In the genomic region with DNA sequence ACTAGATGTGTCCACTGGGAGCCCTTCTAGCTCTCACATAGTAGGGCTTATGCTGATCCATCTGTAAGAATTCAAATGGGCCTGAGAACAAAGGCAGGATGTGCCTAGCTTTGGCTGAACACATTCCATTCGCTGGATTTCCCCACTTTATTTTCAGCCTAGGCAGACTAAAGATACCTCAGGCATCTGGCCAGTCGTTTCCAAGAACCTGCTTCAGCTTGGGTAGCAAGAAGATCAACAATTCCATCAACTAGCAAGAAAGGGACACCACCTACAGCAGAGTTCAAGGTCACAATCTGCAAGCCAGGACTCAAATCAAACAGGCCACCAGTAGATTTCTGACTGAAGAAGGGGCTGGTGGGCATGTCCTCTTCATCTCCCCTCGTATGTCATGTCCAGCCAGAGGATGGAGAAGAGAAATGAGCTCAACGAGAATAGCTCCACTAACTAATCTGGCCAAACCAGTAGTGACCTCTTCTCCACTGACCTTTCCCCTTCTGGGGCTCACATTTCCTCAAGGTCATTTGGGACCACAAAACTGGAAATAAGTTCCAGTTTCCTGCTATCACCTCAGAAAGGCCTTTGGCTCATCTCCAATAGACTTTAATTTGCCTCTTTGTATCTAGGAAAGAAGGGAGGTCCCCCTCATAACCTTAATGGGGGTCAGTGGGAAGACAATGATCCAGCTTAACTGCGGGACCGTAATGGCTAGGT, we compare ENCODE assay signal across 14 cellular contexts. TPM values are rescaled to one million over a fixed set of nuclear protein-coding genes. Genes with fewer than 3 reads are reported as not detected.
DNase-seq lines count a peak whose midpoint lies in the region; ATAC-seq and TF ChIP-seq lines count a peak whose summit lies in the region.
"Had no signal": no experiment of that assay in that cellular context is flagged by ENCODE, and none has a peak within 500 bp of the region (broad histone marks: within the 10 kb centered on the region; RNA-seq: fewer than 3 reads in every experiment).

No MANE protein-coding gene starts in this region.

- H3K36me3 Mint-ChIP-seq in activated CD4-positive, alpha-beta T cell treated with anti-CD3 and anti-CD28 coated beads, Interleukin-2, amount 10 ng/mL, durations not matched to agents 24 days and 14 days (ENCODE audit: low read depth): peaks cover 2% of the 10 kb centered on the region
- H3K36me3 Mint-ChIP-seq in activated T-helper 17 cell treated with anti-CD3 and anti-CD28 coated beads, Interleukin-2, amount 50 U/mL, for 72 hours (ENCODE audit: low read depth): peaks cover 13% of the 10 kb centered on the region

- peaks cover 31% of the 10 kb centered on the region for H3K4me1 Mint-ChIP-seq in activated CD4-positive, alpha-beta T cell treated with anti-CD3 and anti-CD28 coated beads, Interleukin-2, amount 10 ng/mL, durations not matched to agents 24 days and 14 days
- H3K4me1 Mint-ChIP-seq in activated T-helper 17 cell treated with anti-CD3 and anti-CD28 coated beads, Interleukin-2, amount 50 U/mL, for 72 hours: peaks cover 44% of the 10 kb centered on the region

- H3K27me3 ChIP-seq in body of pancreas (no peaks in the 10 kb centered on the region), lower lobe of right lung (ENCODE audit: low read depth) (no peaks in the 10 kb centered on the region), stomach smooth muscle (ENCODE audit: control insufficient read depth in 1 of 2, insufficient read depth in 2 of 2, low read length in 2 of 2) (no peaks in the 10 kb centered on the region), H7 (ENCODE audit: control insufficient read depth, insufficient read depth, low read length) (peaks cover 2% of the 10 kb centered on the region; the same call in 1 of the 2 replicates)

- intact Hi-C loops in activated CD4-positive, alpha-beta T cell treated with anti-CD3 and anti-CD28 coated beads, Interleukin-2, amount 10 ng/mL, durations not matched to agents 24 days and 14 days (cut with micrococcal nuclease): no loop called here
- intact Hi-C loops in body of pancreas (cut with DNase I) (no loop called here), lower lobe of right lung (cut with DNase I) (no loop called here)

- peak overlapping the region; percentile 36 for H3K4me3 Mint-ChIP-seq in activated CD4-positive, alpha-beta T cell treated with anti-CD3 and anti-CD28 coated beads, Interleukin-2, amount 10 ng/mL, durations not matched to agents 24 days and 14 days
- no peak overlapping the region for H3K4me3 Mint-ChIP-seq in activated T-helper 17 cell treated with anti-CD3 and anti-CD28 coated beads, Interleukin-2, amount 50 U/mL, for 72 hours
- H3K4me3 Mint-ChIP-seq: neural crest cell had no signal

- TF ChIP-seq CTCF in body of pancreas (IDR thresholded peaks at IDR 0.05): no peak
- no peak for TF ChIP-seq CTCF in lower lobe of right lung (IDR thresholded peaks at IDR 0.05)

- no peaks in the 10 kb centered on the region for H3K36me3 ChIP-seq in body of pancreas (replicated peaks in 1 of 2; ENCODE audit: insufficient read depth in 1 of 2, low read depth in 2 of 2)
- no peaks in the 10 kb centered on the region for H3K36me3 ChIP-seq in lower lobe of right lung
- H3K36me3 ChIP-seq in stomach smooth muscle (ENCODE audit: control insufficient read depth in 2 of 2, insufficient read depth in 2 of 2, low read length in 2 of 2): no peaks in the 10 kb centered on the region
- no peaks in the 10 kb centered on the region for H3K36me3 ChIP-seq in H7 (replicated peaks; ENCODE audit: control insufficient read depth, insufficient read depth, low read length)

- H3K27ac ChIP-seq in body of pancreas: peak overlapping the region; percentile 72 to 90 (median 85)
- peak overlapping the region; percentile 96 for H3K27ac ChIP-seq in lower lobe of right lung
- H3K27ac ChIP-seq in stomach smooth muscle (ENCODE audit: low read length): peak overlapping the region; percentile 96

- peak overlapping the region in 1 of 2 donors; percentile 22 for H3K9ac ChIP-seq in stomach smooth muscle (ENCODE audit: low read length in 2 of 2)

- H3K4me1 ChIP-seq in body of pancreas (peaks cover 99% of the 10 kb centered on the region), lower lobe of right lung (peaks cover 95% of the 10 kb centered on the region), stomach smooth muscle (ENCODE audit: control insufficient read depth, insufficient read depth, low read length) (peaks cover 76% of the 10 kb centered on the region)

- no peak overlapping the region for H3K4me3 ChIP-seq in body of pancreas
- H3K4me3 ChIP-seq in lower lobe of right lung: no peak overlapping the region
- peak overlapping the region in 1 of 2 donors; percentile 29 for H3K4me3 ChIP-seq in stomach smooth muscle (ENCODE audit: low read length in 2 of 2)
- H3K4me3 ChIP-seq in H7 (ENCODE audit: insufficient read depth, low read depth, low read length): no peak overlapping the region

- H3K27me3 Mint-ChIP-seq in activated CD4-positive, alpha-beta T cell treated with anti-CD3 and anti-CD28 coated beads, Interleukin-2, amount 10 ng/mL, durations not matched to agents 24 days and 14 days: no peaks in the 10 kb centered on the region
- no peaks in the 10 kb centered on the region for H3K27me3 Mint-ChIP-seq in activated T-helper 17 cell treated with anti-CD3 and anti-CD28 coated beads, Interleukin-2, amount 50 U/mL, for 72 hours

- H3K9me3 ChIP-seq in body of pancreas (no peaks in the 10 kb centered on the region), lower lobe of right lung (no peaks in the 10 kb centered on the region), stomach smooth muscle (ENCODE audit: control insufficient read depth in 2 of 2, low read length in 2 of 2) (no peaks in the 10 kb centered on the region)

- H3K27ac Mint-ChIP-seq in activated CD4-positive, alpha-beta T cell treated with anti-CD3 and anti-CD28 coated beads, Interleukin-2, amount 10 ng/mL, durations not matched to agents 24 days and 14 days: no peak overlapping the region
- H3K27ac Mint-ChIP-seq in activated T-helper 17 cell treated with anti-CD3 and anti-CD28 coated beads, Interleukin-2, amount 50 U/mL, for 72 hours: no peak overlapping the region

- 72 to 73% methylated on average over 6 of the region's 6 CpGs for WGBS in body of pancreas, 2 donors

- ATAC-seq in body of pancreas (no peak), lower lobe of right lung (no peak), HG02981 (IDR thresholded peaks at IDR 0.05; ENCODE audit: unreplicated experiment) (no peak)
- no peak for ATAC-seq in activated T-helper 17 cell treated with anti-CD3 and anti-CD28 coated beads, Interleukin-2, amount 50 U/mL, for 72 hours (replicated peaks)

- H3K9me3 Mint-ChIP-seq in activated CD4-positive, alpha-beta T cell treated with anti-CD3 and anti-CD28 coated beads, Interleukin-2, amount 10 ng/mL, durations not matched to agents 24 days and 14 days: no peaks in the 10 kb centered on the region
- no peaks in the 10 kb centered on the region for H3K9me3 Mint-ChIP-seq in activated T-helper 17 cell treated with anti-CD3 and anti-CD28 coated beads, Interleukin-2, amount 50 U/mL, for 72 hours
- H3K9me3 Mint-ChIP-seq: neural crest cell had no signal

- TF ChIP-seq POLR2A in body of pancreas (IDR thresholded peaks at IDR 0.05): no peak

- no peak for DNase-seq in activated CD4-positive, alpha-beta T cell treated with anti-CD3 and anti-CD28 coated beads, Interleukin-2, amount 10 ng/mL, durations not matched to agents 24 days and 14 days
- no peak for DNase-seq in activated CD4-positive, alpha-beta T cell treated with anti-CD3 and anti-CD28 coated beads, Interleukin-2, amount 50 U/mL, for 4 hours
- DNase-seq in body of pancreas (peak in 1 of 4 donors; percentile 21), lower lobe of right lung (no peak), H7 (no peak)
- DNase-seq: DND-41; effector CD4-positive, alpha-beta T cell; NCI-H187 treated with DMSO at 0.1 percent for 48 hours; stimulated activated CD4-positive, alpha-beta T cell treated with anti-CD3 and anti-CD28 coated beads, Interleukin-4, amount 100 ng/mL, for 1 hour had no signal

RNA-seq across cellular contexts. Expression of a gene that starts 14.2 kb away (rescaled TPM):
- 83.4 and 85.2 TPM in 2 replicates for total RNA-seq in activated CD4-positive, alpha-beta T cell treated with anti-CD3 and anti-CD28 coated beads, Interleukin-2, amount 10 ng/mL, durations not matched to agents 24 days and 14 days
- total RNA-seq in body of pancreas: 100 to 1,000 TPM; 414 to 820 TPM
- 1,554 TPM for total RNA-seq in lower lobe of right lung
- total RNA-seq in H7 (2014; rRNA removed; shearing (Covaris generic)): 24.6 and 90.7 TPM in 2 replicates
- total RNA-seq in activated T-helper 17 cell treated with anti-CD3 and anti-CD28 coated beads, Interleukin-2, amount 50 U/mL, for 72 hours: 100 to 1,000 TPM in 1 of 2 donors, 10 to 100 TPM in 1; 74.2 to 269 TPM

RNA-seq across cellular contexts. Expression of a gene that starts 17.7 kb away (rescaled TPM):
- total RNA-seq in activated CD4-positive, alpha-beta T cell treated with anti-CD3 and anti-CD28 coated beads, Interleukin-2, amount 10 ng/mL, durations not matched to agents 24 days and 14 days: 12.1 and 12.6 TPM in 2 replicates
- 1 to 10 TPM; 7.8 to 8.6 TPM for total RNA-seq in body of pancreas
- 25.4 TPM for total RNA-seq in lower lobe of right lung
- total RNA-seq in H7 (2014; rRNA removed; shearing (Covaris generic)): 6.3 and 11.6 TPM in 2 replicates
- 10 to 100 TPM; 16.9 to 26.0 TPM for total RNA-seq in activated T-helper 17 cell treated with anti-CD3 and anti-CD28 coated beads, Interleukin-2, amount 50 U/mL, for 72 hours

RNA-seq across cellular contexts. Expression of a gene that starts 17.8 kb away (rescaled TPM):
- total RNA-seq in activated CD4-positive, alpha-beta T cell treated with anti-CD3 and anti-CD28 coated beads, Interleukin-2, amount 10 ng/mL, durations not matched to agents 24 days and 14 days: 4.8 and 5.2 TPM in 2 replicates
- under 1 TPM in 1 of 2 donors, not detected in 1; 0.66 TPM for total RNA-seq in body of pancreas
- total RNA-seq in lower lobe of right lung: 0.41 TPM
- 0.52 and 0.62 TPM in 2 replicates for total RNA-seq in H7 (2014; rRNA removed; shearing (Covaris generic))
- total RNA-seq in activated T-helper 17 cell treated with anti-CD3 and anti-CD28 coated beads, Interleukin-2, amount 50 U/mL, for 72 hours: 1 to 10 TPM; 4.6 to 4.8 TPM

RNA-seq across cellular contexts. Expression of a gene that starts 24.4 kb away (rescaled TPM):
- 37.8 and 38.4 TPM in 2 replicates for total RNA-seq in activated CD4-positive, alpha-beta T cell treated with anti-CD3 and anti-CD28 coated beads, Interleukin-2, amount 10 ng/mL, durations not matched to agents 24 days and 14 days
- 10 to 100 TPM in 1 of 2 donors, 1 to 10 TPM in 1; 8.3 to 16.5 TPM for total RNA-seq in body of pancreas
- 30.9 TPM for total RNA-seq in lower lobe of right lung
- 23.0 and 24.3 TPM in 2 replicates for total RNA-seq in H7 (2014; rRNA removed; shearing (Covaris generic))
- 10 to 100 TPM; 43.4 to 61.2 TPM for total RNA-seq in activated T-helper 17 cell treated with anti-CD3 and anti-CD28 coated beads, Interleukin-2, amount 50 U/mL, for 72 hours

RNA-seq across cellular contexts. Expression of a gene that starts 39.4 kb away (rescaled TPM):
- total RNA-seq in activated CD4-positive, alpha-beta T cell treated with anti-CD3 and anti-CD28 coated beads, Interleukin-2, amount 10 ng/mL, durations not matched to agents 24 days and 14 days: not detected in 2 replicates
- total RNA-seq in body of pancreas: not detected
- not detected for total RNA-seq in lower lobe of right lung
- total RNA-seq in H7 (2014; rRNA removed; shearing (Covaris generic)): 0.24 and 1.2 TPM in 2 replicates
- total RNA-seq in activated T-helper 17 cell treated with anti-CD3 and anti-CD28 coated beads, Interleukin-2, amount 50 U/mL, for 72 hours: not detected
- total RNA-seq: neural crest cell, ureter had no signal
